Comparison of ENCODE assay signal across 20 cellular contexts in the genomic region with DNA sequence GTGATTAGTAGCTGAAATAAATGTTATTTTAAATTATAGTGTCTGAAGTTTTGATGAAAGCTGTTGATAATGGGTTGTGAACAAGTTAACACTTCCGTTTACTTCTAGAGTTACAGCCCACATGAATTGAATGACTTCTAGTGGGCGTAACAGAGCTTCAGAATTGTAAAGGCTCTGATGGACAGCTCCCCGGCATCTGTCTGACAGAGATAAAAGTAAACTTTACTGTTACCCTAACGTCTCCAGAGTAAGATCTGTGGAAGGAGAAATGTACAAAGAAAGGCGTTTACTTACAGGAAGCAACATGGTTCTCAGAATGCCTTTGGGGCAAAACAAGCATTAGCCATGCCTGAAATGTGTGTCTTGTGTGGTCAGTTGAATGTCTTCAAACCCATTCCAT.
"Had no signal": no experiment of that assay in that cellular context is flagged by ENCODE, and none has a peak within 500 bp of the region (broad histone marks: within the 10 kb centered on the region; RNA-seq: fewer than 3 reads in every experiment).

No MANE protein-coding gene starts in this region.

- H3K27ac Mint-ChIP-seq: activated CD4-positive, alpha-beta T cell treated with anti-CD3 and anti-CD28 coated beads, Interleukin-2, amount 10 ng/mL, durations not matched to agents 7 days and 5 days; activated CD8-positive, alpha-beta T cell treated with anti-CD3 and anti-CD28 coated beads, Interleukin-2, amount 10 ng/mL, durations not matched to agents 7 days and 5 days; activated naive CD4-positive, alpha-beta T cell treated with anti-CD3 and anti-CD28 coated beads for 36 hours; effector memory CD8-positive, alpha-beta T cell; stimulated activated memory B cell treated with anti-CD40 and anti-IgM and Interleukin-4, amounts not matched to agents 10 μg/mL and 1 μg/mL and 100 μg/mL, for 72 hours had no signal

- DNase-seq: activated CD4-positive, alpha-beta T cell treated with anti-CD3 and anti-CD28 coated beads, Interleukin-2, amount 10 ng/mL, durations not matched to agents 7 days and 5 days; activated CD8-positive, alpha-beta memory T cell treated with anti-CD3 and anti-CD28 coated beads, Interleukin-2, amount 50 U/mL, for 4 hours; activated CD8-positive, alpha-beta T cell treated with anti-CD3 and anti-CD28 coated beads, Interleukin-2, amount 10 ng/mL, durations not matched to agents 7 days and 5 days; activated naive CD4-positive, alpha-beta T cell treated with anti-CD3 and anti-CD28 coated beads for 36 hours; activated T-cell treated with anti-CD3 and anti-CD28 coated beads, Interleukin-2, amount 50 U/mL, for 4 hours; caudate nucleus; effector memory CD8-positive, alpha-beta T cell; kidney glomerular epithelial cell; left ventricle myocardium inferior; ovary; stimulated activated CD4-positive, alpha-beta T cell treated with anti-CD3 and anti-CD28 coated beads, Interleukin-4, amount 100 ng/mL, for 4 hours; testis; upper lobe of left lung had no signal

- H3K36me3 Mint-ChIP-seq: brain; stimulated activated memory B cell treated with anti-CD40 and anti-IgM and Interleukin-4, amounts not matched to agents 10 μg/mL and 1 μg/mL and 100 μg/mL, for 72 hours had no signal

- H3K4me3 ChIP-seq: left ventricle myocardium inferior, ovary, testis, upper lobe of left lung had no signal

- H3K27me3 ChIP-seq: ovary, testis had no signal

- H3K9me3 ChIP-seq: left ventricle myocardium inferior, ovary, testis, upper lobe of left lung had no signal

- H3K36me3 ChIP-seq: left ventricle myocardium inferior, ovary, upper lobe of left lung had no signal

- H3K4me1 ChIP-seq: foreskin keratinocyte, testis had no signal

- H3K4me3 Mint-ChIP-seq: activated CD4-positive, alpha-beta T cell treated with anti-CD3 and anti-CD28 coated beads, Interleukin-2, amount 10 ng/mL, durations not matched to agents 7 days and 5 days; activated CD8-positive, alpha-beta T cell treated with anti-CD3 and anti-CD28 coated beads, Interleukin-2, amount 10 ng/mL, durations not matched to agents 7 days and 5 days; activated naive CD4-positive, alpha-beta T cell treated with anti-CD3 and anti-CD28 coated beads for 36 hours; activated T-cell treated with anti-CD3 and anti-CD28 coated beads, Interleukin-2, amount 50 U/mL, for 4 hours; brain; effector memory CD8-positive, alpha-beta T cell; neural crest cell; stimulated activated memory B cell treated with anti-CD40 and anti-IgM and Interleukin-4, amounts not matched to agents 10 μg/mL and 1 μg/mL and 100 μg/mL, for 72 hours had no signal

- H3K27ac ChIP-seq: epithelial cell of prostate, foreskin keratinocyte, left ventricle myocardium inferior, ovary, testis, upper lobe of left lung had no signal

- H3K4me1 Mint-ChIP-seq: activated CD4-positive, alpha-beta T cell treated with anti-CD3 and anti-CD28 coated beads, Interleukin-2, amount 10 ng/mL, durations not matched to agents 7 days and 5 days had no signal

- H3K9me3 Mint-ChIP-seq: activated CD4-positive, alpha-beta T cell treated with anti-CD3 and anti-CD28 coated beads, Interleukin-2, amount 10 ng/mL, durations not matched to agents 7 days and 5 days; activated naive CD4-positive, alpha-beta T cell treated with anti-CD3 and anti-CD28 coated beads for 36 hours; activated T-cell treated with anti-CD3 and anti-CD28 coated beads, Interleukin-2, amount 50 U/mL, for 4 hours; brain; effector memory CD8-positive, alpha-beta T cell; neural crest cell; stimulated activated memory B cell treated with anti-CD40 and anti-IgM and Interleukin-4, amounts not matched to agents 10 μg/mL and 1 μg/mL and 100 μg/mL, for 72 hours had no signal

- ATAC-seq: activated CD4-positive, CD25-positive, alpha-beta regulatory T cell treated with anti-CD3 and anti-CD28 coated beads, Interleukin-2, amount 50 U/mL, for 24 hours; activated CD8-positive, alpha-beta T cell treated with anti-CD3 and anti-CD28 coated beads, Interleukin-2, amount 10 ng/mL, durations not matched to agents 7 days and 5 days; activated T-cell treated with anti-CD3 and anti-CD28 coated beads, Interleukin-2, amount 50 U/mL, for 4 hours; effector memory CD8-positive, alpha-beta T cell; foreskin keratinocyte; sciatic nerve; stimulated activated memory B cell treated with anti-CD40 and anti-IgM and Interleukin-4, amounts not matched to agents 10 μg/mL and 1 μg/mL and 100 μg/mL, for 72 hours had no signal
